ENCODE assay signal across 31 cellular contexts in genomic region chr21:44700101-44701022, GRCh38. TPM values are rescaled to one million over a fixed set of nuclear protein-coding genes. Genes with fewer than 3 reads are reported as not detected.
DNase-seq lines count a peak whose midpoint lies in the region; ATAC-seq, FAIRE-seq and TF ChIP-seq lines count a peak whose summit lies in the region.
"Had no signal": no experiment of that assay in that cellular context is flagged by ENCODE, and none has a peak within 500 bp of the region (broad histone marks: within the 10 kb centered on the region; RNA-seq: fewer than 3 reads in every experiment).

No MANE protein-coding gene starts in this region.

- H3K18ac ChIP-seq in H1 (ENCODE audit: extremely low read depth, low read length): peak overlapping the region; percentile 55; the same call in 1 of the 2 replicates

- H3K79me2 ChIP-seq in SK-N-SH (ENCODE audit: insufficient read depth): no peaks in the 10 kb centered on the region
- no peaks in the 10 kb centered on the region for H3K79me2 ChIP-seq in H1 (ENCODE audit: control insufficient read depth in 1 of 2, insufficient read depth in 2 of 2, low read length in 2 of 2)

- H3K79me1 ChIP-seq in H1 (ENCODE audit: low read depth, low read length): no peaks in the 10 kb centered on the region

- TF ChIP-seq RAD21 in SK-N-SH (IDR thresholded peaks at IDR 0.05; ENCODE audit: low read length) (no peak), H1 (IDR thresholded peaks at IDR 0.05 in 1 of 2, conservative IDR thresholded peaks at IDR 0.05 in 1 of 2; ENCODE audit: low read depth in 2 of 2, low read length in 2 of 2) (no peak)

- POLR2A ChIA-PET in SK-N-SH (lab: Yijun Ruan, JAX) (no interaction called here), H1 (lab: Charles Lee; ENCODE audit: partially characterized antibody) (interaction anchor here (1.1 to 1.2 kb wide), 2 partner anchors 49 to 93 kb away, joined by 3 read pairs; no protein-coding TSS in a partner anchor)

- H2BK120ac ChIP-seq in H1 (replicated peaks; ENCODE audit: low read depth, low read length): peak overlapping the region; percentile 62

- no peak overlapping the region for H3K56ac ChIP-seq in H1 (replicated peaks; ENCODE audit: insufficient read length, low read depth, low read length)

- no peak overlapping the region for H4K5ac ChIP-seq in H1 (ENCODE audit: insufficient read length, low read depth, low read length)

- no peaks in the 10 kb centered on the region for H3K36me3 ChIP-seq in SK-N-SH (replicated peaks in 1 of 2; ENCODE audit: control insufficient read depth in 1 of 2, insufficient read depth in 2 of 2, low read length in 1 of 2)
- no peaks in the 10 kb centered on the region for H3K36me3 ChIP-seq in H1 (ENCODE audit: control insufficient read depth in 2 of 4, insufficient read depth in 4 of 4, low read length in 3 of 4)
- H3K36me3 ChIP-seq: right lobe of liver, stomach, thyroid gland had no signal

- H3K4ac ChIP-seq in H1 (replicated peaks; ENCODE audit: insufficient read length, low read depth, low read length): no peak overlapping the region

- H2BK5ac ChIP-seq in H1 (ENCODE audit: low read depth, low read length): no peak overlapping the region

- H4K20me1 ChIP-seq in SK-N-SH (ENCODE audit: insufficient read depth) (no peaks in the 10 kb centered on the region), H1 (replicated peaks in 1 of 2; ENCODE audit: control insufficient read depth in 1 of 2, insufficient read depth in 2 of 2, low read length in 2 of 2) (peaks cover 0 to 2% of the 10 kb centered on the region in 2 experiments)

- H3K27me3 ChIP-seq in SK-N-SH (ENCODE audit: insufficient read depth) (peaks cover 83% of the 10 kb centered on the region), H1 (replicated peaks in 1 of 4; ENCODE audit: control insufficient read depth in 3 of 4, extremely low read depth in 1 of 4, insufficient read depth in 3 of 4, low read length in 3 of 4) (peaks cover 0 to 2% (median 0%) of the 10 kb centered on the region in 4 experiments; a peak in 3 of 7 replicates)
- H3K27me3 ChIP-seq: thyroid gland had no signal

- no peak for TF ChIP-seq POLR2A in H1 (IDR thresholded peaks at IDR 0.05; ENCODE audit: control extremely low read depth in 1 of 2, low read depth in 2 of 2, low read length in 2 of 2)

- CTCF ChIA-PET in SK-N-SH (lab: Yijun Ruan, JAX): interaction anchor here (1.9 kb wide), 1 partner anchor 93 kb away, joined by 7 read pairs; no protein-coding TSS in a partner anchor
- CTCF ChIA-PET in H1 (lab: Charles Lee; ENCODE audit: partially characterized antibody): interaction anchor here (0.9 to 1.9 kb wide), 5 partner anchors 8 to 249 kb away, joined by 3 to 8 read pairs (median 3); no protein-coding TSS in a partner anchor

- H3K4me1 ChIP-seq in SK-N-SH (ENCODE audit: control insufficient read depth in 1 of 2, insufficient read depth in 2 of 2, low read depth in 1 of 2, low read length in 1 of 2) (no peaks in the 10 kb centered on the region; a peak in 1 of 4 replicates), H1 (replicated peaks in 1 of 4; ENCODE audit: control insufficient read depth in 3 of 4, insufficient read depth in 4 of 4, low read length in 3 of 4) (peaks cover 3 to 55% (median 43%) of the 10 kb centered on the region in 4 experiments)
- H3K4me1 ChIP-seq: right lobe of liver, stomach, thyroid gland had no signal

- no peak overlapping the region for H2AFZ ChIP-seq in SK-N-SH (ENCODE audit: low read depth)
- no peak overlapping the region for H2AFZ ChIP-seq in H1 (ENCODE audit: low read length)

- DNase-seq in SK-N-SH (peak; percentile 21), GM20000 (ENCODE audit: low spot score) (peak; percentile 15), H1 (ENCODE audit: low read depth in 1 of 2, low spot score in 2 of 2) (no peak), posterior vena cava (ENCODE audit: low spot score) (peak; percentile 32), T-helper 9 cell (no peak), SW480 (ENCODE audit: low spot score) (no peak)
- DNase-seq: activated CD4-positive, alpha-beta T cell treated with anti-CD3 and anti-CD28 coated beads for 36 hours; activated T-cell treated with anti-CD3 and anti-CD28 coated beads, Interleukin-2, amount 50 U/mL, for 4 hours; Calu3; cortex of kidney; effector memory CD4-positive, alpha-beta T cell; immature natural killer cell; left cardiac atrium; MM.1S; NCI-H2029; OCI-M1; stimulated activated CD4-positive, alpha-beta T cell treated with anti-CD3 and anti-CD28 coated beads, Interleukin-12 subunit alpha, Interleukin-12 subunit beta, amount 100 ng/mL, for 4 hours; stimulated activated CD4-positive, alpha-beta T cell treated with anti-CD3 and anti-CD28 coated beads, Interleukin-2, amount 100 ng/mL, for 48 hours; stomach; thyroid gland had no signal

- TF ChIP-seq CTCF in SK-N-SH (IDR thresholded peaks at IDR 0.05) (no peak), GM20000 (IDR thresholded peaks at IDR 0.05; ENCODE audit: extremely low read depth, missing control alignments) (no peak), H1 (IDR thresholded peaks at IDR 0.05; ENCODE audit: control extremely low read depth in 1 of 3, insufficient read depth in 1 of 3, low read depth in 1 of 3, low read length in 3 of 3) (no peak)

- no peak overlapping the region for H3K14ac ChIP-seq in H1 (ENCODE audit: insufficient read length)

- H3K9ac ChIP-seq in SK-N-SH: no peak overlapping the region
- H3K9ac ChIP-seq in H1 (replicated peaks in 1 of 4; ENCODE audit: extremely low read depth in 1 of 4, low read depth in 3 of 4, low read length in 3 of 4): no peak overlapping the region

- H3K4me2 ChIP-seq in SK-N-SH: no peak overlapping the region
- no peak overlapping the region for H3K4me2 ChIP-seq in H1 (ENCODE audit: insufficient read depth in 1 of 2, low read depth in 2 of 2, low read length in 2 of 2)

- peak overlapping the region; percentile 80 for H2AK5ac ChIP-seq in H1 (ENCODE audit: low read depth, low read length)

- no peak for TF ChIP-seq EP300 in SK-N-SH (IDR thresholded peaks at IDR 0.05; ENCODE audit: borderline replicate concordance in 1 of 2, low read depth in 1 of 2, low read length in 1 of 2)
- TF ChIP-seq EP300 in H1 (IDR thresholded peaks at IDR 0.05; ENCODE audit: borderline replicate concordance in 1 of 2, low read depth in 2 of 2, low read length in 2 of 2): no peak

- no peaks in the 10 kb centered on the region for H3K9me2 ChIP-seq in SK-N-SH

- H3K27ac ChIP-seq in SK-N-SH (ENCODE audit: low read depth in 2 of 2, low read length in 1 of 2) (no peak overlapping the region), H1 (ENCODE audit: low read depth, low read length) (no peak overlapping the region)
- H3K27ac ChIP-seq: 22Rv1, HL-60, right lobe of liver, stomach, thyroid gland had no signal

- no peak for FAIRE-seq in H1 (lab: Jason Lieb, UNC)
- FAIRE-seq: GM19239, H54 had no signal

- H4K91ac ChIP-seq in H1 (replicated peaks; ENCODE audit: insufficient read length, low read length): peak overlapping the region; percentile 81

- peaks cover 1% of the 10 kb centered on the region; the same call in 1 of the 2 replicates for H3K23me2 ChIP-seq in H1 (ENCODE audit: low read depth, low read length)

- WGBS in SK-N-SH (ENCODE audit: low lambda C conversion rate): 5% methylated on average over 16 of the region's 21 CpGs
- WGBS in H1 (ENCODE audit: extremely low coverage in 1 of 2, insufficient coverage in 1 of 2, insufficient read length in 1 of 2, insufficient replicate concordance in 2 of 2, low coverage in 1 of 2, low lambda C conversion rate in 2 of 2, missing lambda C conversion rate in 1 of 2), 2 experiments: 79% methylated on average over 21 of the region's 21 CpGs; no CpG with 5 or more reads in 1 of the 2 experiments

- no peak overlapping the region for H3K23ac ChIP-seq in H1 (ENCODE audit: insufficient read length)

- H2BK15ac ChIP-seq in H1 (ENCODE audit: low read length): peak overlapping the region; percentile 97; the same call in 1 of the 2 replicates

- intact Hi-C loops in posterior vena cava (cut with DNase I): no loop called here

- peak overlapping the region; percentile 75 for H2BK20ac ChIP-seq in H1 (ENCODE audit: low read length)

- H3K4me3 ChIP-seq in SK-N-SH (ENCODE audit: low read depth in 2 of 2, low read length in 1 of 2) (no peak overlapping the region), H1 (ENCODE audit: extremely low read depth in 1 of 4, insufficient read depth in 2 of 4, low read depth in 3 of 4, low read length in 4 of 4) (no peak overlapping the region)
- H3K4me3 ChIP-seq: right lobe of liver, stomach, thyroid gland had no signal

- no peak for ATAC-seq in SK-N-SH treated with all-trans-retinoic acid at 6 μM for 48 hours
- ATAC-seq in esophagus mucosa: no peak
- ATAC-seq: activated CD4-positive, alpha-beta T cell treated with anti-CD3 and anti-CD28 coated beads for 36 hours; activated T-cell treated with anti-CD3 and anti-CD28 coated beads, Interleukin-2, amount 50 U/mL, for 4 hours; left cardiac atrium had no signal

- no peak overlapping the region for H4K8ac ChIP-seq in H1 (ENCODE audit: extremely low read depth, insufficient read depth, low read length)

- H3K9me3 ChIP-seq in SK-N-SH (no peaks in the 10 kb centered on the region), H1 (ENCODE audit: insufficient read depth in 2 of 2, low read depth in 1 of 2, low read length in 1 of 2) (no peaks in the 10 kb centered on the region)
- H3K9me3 ChIP-seq: right lobe of liver, stomach, thyroid gland had no signal

- no peaks in the 10 kb centered on the region for H3F3A ChIP-seq in SK-N-SH (replicated peaks; ENCODE audit: insufficient read depth)

- peak overlapping the region; percentile 96; the same call in 1 of the 2 replicates for H2BK12ac ChIP-seq in H1 (ENCODE audit: low read depth, low read length)

RNA-seq across cellular contexts. Expression of gene KRTAP10-12, which starts 3.4 kb away (rescaled TPM):
- polyA plus RNA-seq in SK-N-SH (2012; rRNA removed) (not detected in 2 replicates), H1 (2011; rRNA removed) (not detected in 2 replicates)
- not detected in 2 replicates for polyA plus RNA-seq in SK-N-SH (2012; cell fraction: cytosol; rRNA removed)
- polyA plus RNA-seq in SK-N-SH (2012; cell fraction: nucleus; rRNA removed): not detected in 2 replicates
- not detected in 2 replicates for total RNA-seq in H1 (2021; fragmentation: NEBNext Ultra II Directional; extraction: Animal tissue kit (Norgen Biotek cat#: 25700))
- not detected for polyA plus RNA-seq in H1 (2011; cell fraction: cytosol; rRNA removed)
- not detected for polyA plus RNA-seq in H1 (2011; cell fraction: nucleus; rRNA removed)
- polyA plus RNA-seq in H1 (2012, experiment 1 of 2): 0.20 to 0.44 TPM in 2 of 4 replicates, not detected in the others
- polyA plus RNA-seq in H1 (2012, experiment 2 of 2): not detected
- polyA plus RNA-seq in H1 (2013, experiment 1 of 2): not detected
- polyA plus RNA-seq in H1 (2013, experiment 2 of 2): not detected
- not detected in 2 replicates for polyA minus RNA-seq in H1 (2011; rRNA and poly(A)+ RNA removed)
- polyA minus RNA-seq in H1 (2011; cell fraction: cytosol; rRNA and poly(A)+ RNA removed): not detected
- polyA minus RNA-seq in H1 (2011; cell fraction: nucleus; rRNA and poly(A)+ RNA removed): not detected
- total RNA-seq in posterior vena cava (not detected), esophagus mucosa (not detected)
- total RNA-seq: activated CD4-positive, alpha-beta T cell treated with anti-CD3 and anti-CD28 coated beads for 36 hours; activated CD8-positive, alpha-beta memory T cell treated with anti-CD3 and anti-CD28 coated beads for 36 hours; activated T-cell treated with anti-CD3 and anti-CD28 coated beads, Interleukin-2, amount 50 U/mL, for 4 hours; Calu3; epithelial cell of proximal tubule; left cardiac atrium; lung microvascular endothelial cell; neural crest cell; right lobe of liver; stomach; thyroid gland had no signal
- polyA plus RNA-seq: immature natural killer cell, stomach had no signal

RNA-seq across cellular contexts. Expression of gene TSPEAR, which starts 11.0 kb away (rescaled TPM):
- polyA plus RNA-seq in SK-N-SH (2012; rRNA removed): 0.03 and 0.08 TPM in 2 replicates
- polyA plus RNA-seq in SK-N-SH (2012; cell fraction: cytosol; rRNA removed): 0.01 and 0.04 TPM in 2 replicates
- 0.47 and 0.67 TPM in 2 replicates for polyA plus RNA-seq in SK-N-SH (2012; cell fraction: nucleus; rRNA removed)
- 0.58 and 1.1 TPM in 2 replicates for total RNA-seq in H1 (2021; fragmentation: NEBNext Ultra II Directional; extraction: Animal tissue kit (Norgen Biotek cat#: 25700))
- 0.89 and 1.5 TPM in 2 replicates for polyA plus RNA-seq in H1 (2011; rRNA removed)
- 1.3 TPM for polyA plus RNA-seq in H1 (2011; cell fraction: cytosol; rRNA removed)
- 5.0 TPM for polyA plus RNA-seq in H1 (2011; cell fraction: nucleus; rRNA removed)
- 1.3 to 2.9 TPM (median 2.1 TPM) in 4 replicates for polyA plus RNA-seq in H1 (2012, experiment 1 of 2)
- 0.75 TPM for polyA plus RNA-seq in H1 (2012, experiment 2 of 2)
- polyA plus RNA-seq in H1 (2013, experiment 1 of 2): 0.14 TPM
- polyA plus RNA-seq in H1 (2013, experiment 2 of 2): 0.11 TPM
- polyA minus RNA-seq in H1 (2011; rRNA and poly(A)+ RNA removed): 1.4 and 2.0 TPM in 2 replicates
- 1.2 TPM for polyA minus RNA-seq in H1 (2011; cell fraction: cytosol; rRNA and poly(A)+ RNA removed)
- 3.9 TPM for polyA minus RNA-seq in H1 (2011; cell fraction: nucleus; rRNA and poly(A)+ RNA removed)
- under 1 TPM; 0.14 to 0.48 TPM for total RNA-seq in posterior vena cava
- 0.08 TPM for total RNA-seq in esophagus mucosa
- total RNA-seq: activated CD4-positive, alpha-beta T cell treated with anti-CD3 and anti-CD28 coated beads for 36 hours; activated CD8-positive, alpha-beta memory T cell treated with anti-CD3 and anti-CD28 coated beads for 36 hours; activated T-cell treated with anti-CD3 and anti-CD28 coated beads, Interleukin-2, amount 50 U/mL, for 4 hours; Calu3; epithelial cell of proximal tubule; neural crest cell; right lobe of liver had no signal
- polyA plus RNA-seq: immature natural killer cell had no signal

RNA-seq across cellular contexts. Expression of gene KRTAP12-1, which starts 18.4 kb away (rescaled TPM):
- not detected in 2 replicates for polyA plus RNA-seq in SK-N-SH (2012; rRNA removed)
- polyA plus RNA-seq in SK-N-SH (2012; cell fraction: cytosol; rRNA removed): not detected in 2 replicates
- polyA plus RNA-seq in SK-N-SH (2012; cell fraction: nucleus; rRNA removed): not detected in 2 replicates
- total RNA-seq in H1 (2021; fragmentation: NEBNext Ultra II Directional; extraction: Animal tissue kit (Norgen Biotek cat#: 25700)): 0.73 TPM in 1 of 2 replicates, not detected in the other
- 0.17 and 0.50 TPM in 2 replicates for polyA plus RNA-seq in H1 (2011; rRNA removed)
- not detected for polyA plus RNA-seq in H1 (2011; cell fraction: cytosol; rRNA removed)
- 0.76 TPM for polyA plus RNA-seq in H1 (2011; cell fraction: nucleus; rRNA removed)
- polyA plus RNA-seq in H1 (2012, experiment 1 of 2): 0.49 TPM in 1 of 4 replicates, not detected in the others
- not detected for polyA plus RNA-seq in H1 (2012, experiment 2 of 2)
- polyA plus RNA-seq in H1 (2013, experiment 1 of 2): 0.14 TPM
- polyA plus RNA-seq in H1 (2013, experiment 2 of 2): not detected
- 2.6 and 2.8 TPM in 2 replicates for polyA minus RNA-seq in H1 (2011; rRNA and poly(A)+ RNA removed)
- not detected for polyA minus RNA-seq in H1 (2011; cell fraction: cytosol; rRNA and poly(A)+ RNA removed)
- polyA minus RNA-seq in H1 (2011; cell fraction: nucleus; rRNA and poly(A)+ RNA removed): 5.4 TPM
- total RNA-seq in posterior vena cava: not detected
- total RNA-seq in esophagus mucosa: not detected
- total RNA-seq: activated CD4-positive, alpha-beta T cell treated with anti-CD3 and anti-CD28 coated beads for 36 hours; activated CD8-positive, alpha-beta memory T cell treated with anti-CD3 and anti-CD28 coated beads for 36 hours; activated T-cell treated with anti-CD3 and anti-CD28 coated beads, Interleukin-2, amount 50 U/mL, for 4 hours; Calu3; epithelial cell of proximal tubule; left cardiac atrium; lung microvascular endothelial cell; neural crest cell; right lobe of liver had no signal
- polyA plus RNA-seq: immature natural killer cell, stomach had no signal

RNA-seq across cellular contexts. Expression of gene KRTAP12-2, which starts 33.6 kb away (rescaled TPM):
- polyA plus RNA-seq in SK-N-SH (2012; rRNA removed): not detected in 2 replicates
- polyA plus RNA-seq in SK-N-SH (2012; cell fraction: cytosol; rRNA removed): not detected in 2 replicates
- not detected in 2 replicates for polyA plus RNA-seq in SK-N-SH (2012; cell fraction: nucleus; rRNA removed)
- total RNA-seq in H1 (2021; fragmentation: NEBNext Ultra II Directional; extraction: Animal tissue kit (Norgen Biotek cat#: 25700)): not detected in 2 replicates
- polyA plus RNA-seq in H1 (2011; rRNA removed): 0.46 and 0.50 TPM in 2 replicates
- 0.13 TPM for polyA plus RNA-seq in H1 (2011; cell fraction: cytosol; rRNA removed)
- polyA plus RNA-seq in H1 (2011; cell fraction: nucleus; rRNA removed): 1.3 TPM
- not detected in 4 replicates for polyA plus RNA-seq in H1 (2012, experiment 1 of 2)
- not detected for polyA plus RNA-seq in H1 (2012, experiment 2 of 2)
- not detected for polyA plus RNA-seq in H1 (2013, experiment 1 of 2)
- not detected for polyA plus RNA-seq in H1 (2013, experiment 2 of 2)
- polyA minus RNA-seq in H1 (2011; rRNA and poly(A)+ RNA removed): 2.9 and 4.0 TPM in 2 replicates
- polyA minus RNA-seq in H1 (2011; cell fraction: cytosol; rRNA and poly(A)+ RNA removed): 1.7 TPM
- 14.5 TPM for polyA minus RNA-seq in H1 (2011; cell fraction: nucleus; rRNA and poly(A)+ RNA removed)
- total RNA-seq in posterior vena cava: under 1 TPM in 1 of 2 donors, not detected in 1; 0.48 TPM
- not detected for total RNA-seq in esophagus mucosa
- total RNA-seq: activated CD4-positive, alpha-beta T cell treated with anti-CD3 and anti-CD28 coated beads for 36 hours; activated CD8-positive, alpha-beta memory T cell treated with anti-CD3 and anti-CD28 coated beads for 36 hours; activated T-cell treated with anti-CD3 and anti-CD28 coated beads, Interleukin-2, amount 50 U/mL, for 4 hours; Calu3; epithelial cell of proximal tubule; left cardiac atrium; lung microvascular endothelial cell; neural crest cell; right lobe of liver; stomach had no signal
- polyA plus RNA-seq: immature natural killer cell, stomach had no signal

RNA-seq across cellular contexts. Expression of gene KRTAP12-3, which starts 42.6 kb away (rescaled TPM):
- polyA plus RNA-seq in SK-N-SH (2012; rRNA removed) (not detected in 2 replicates), H1 (2011; rRNA removed) (not detected in 2 replicates)
- not detected in 2 replicates for polyA plus RNA-seq in SK-N-SH (2012; cell fraction: cytosol; rRNA removed)
- not detected in 2 replicates for polyA plus RNA-seq in SK-N-SH (2012; cell fraction: nucleus; rRNA removed)
- not detected in 2 replicates for total RNA-seq in H1 (2021; fragmentation: NEBNext Ultra II Directional; extraction: Animal tissue kit (Norgen Biotek cat#: 25700))
- not detected for polyA plus RNA-seq in H1 (2011; cell fraction: cytosol; rRNA removed)
- not detected for polyA plus RNA-seq in H1 (2011; cell fraction: nucleus; rRNA removed)
- polyA plus RNA-seq in H1 (2012, experiment 1 of 2): not detected in 4 replicates
- polyA plus RNA-seq in H1 (2012, experiment 2 of 2): not detected
- polyA plus RNA-seq in H1 (2013, experiment 1 of 2): not detected
- polyA plus RNA-seq in H1 (2013, experiment 2 of 2): not detected
- not detected in 2 replicates for polyA minus RNA-seq in H1 (2011; rRNA and poly(A)+ RNA removed)
- not detected for polyA minus RNA-seq in H1 (2011; cell fraction: cytosol; rRNA and poly(A)+ RNA removed)
- polyA minus RNA-seq in H1 (2011; cell fraction: nucleus; rRNA and poly(A)+ RNA removed): not detected
- total RNA-seq in posterior vena cava (not detected), esophagus mucosa (not detected)
- total RNA-seq: activated CD4-positive, alpha-beta T cell treated with anti-CD3 and anti-CD28 coated beads for 36 hours; activated CD8-positive, alpha-beta memory T cell treated with anti-CD3 and anti-CD28 coated beads for 36 hours; activated T-cell treated with anti-CD3 and anti-CD28 coated beads, Interleukin-2, amount 50 U/mL, for 4 hours; Calu3; epithelial cell of proximal tubule; left cardiac atrium; lung microvascular endothelial cell; neural crest cell; right lobe of liver; stomach; thyroid gland had no signal
- polyA plus RNA-seq: stomach had no signal

Comparison
In these comparisons a context has a peak if more than half of its experiments do, and no peak if none do; other contexts are left out.
1. DNase-seq: peak in SK-N-SH (single experiment), GM20000 (single experiment) and posterior vena cava (single experiment); none in H1 (0 of 2), T-helper 9 cell (single experiment) and SW480 (single experiment).